ENCODE assay signal across 25 cellular contexts in genomic region chr2:71323386-71323785, GRCh38.
"Had no signal": no experiment of that assay in that cellular context is flagged by ENCODE, and none has a peak within 500 bp of the region (broad histone marks: within the 10 kb centered on the region; RNA-seq: fewer than 3 reads in every experiment).

No MANE protein-coding gene starts in this region.

- H3K27ac ChIP-seq: stomach, suprapubic skin, testis, thoracic aorta, thyroid gland, tibial artery, tibial nerve, transverse colon, upper lobe of left lung, upper lobe of right lung, uterus, vagina had no signal

- ATAC-seq: stimulated activated effector memory CD8-positive, alpha-beta T cell treated with anti-CD3 and anti-CD28 coated beads, Interleukin-12 subunit alpha, Interleukin-12 subunit beta, amount 100 ng/mL, for 72 hours; stimulated activated memory B cell treated with anti-CD40 and anti-IgM and Interleukin-4, amounts not matched to agents 10 μg/mL and 1 μg/mL and 100 μg/mL, for 72 hours; stimulated activated naive B cell treated with anti-CD40 and anti-IgM and Interleukin-4, amounts not matched to agents 10 μg/mL and 1 μg/mL and 100 μg/mL, for 72 hours; stimulated activated naive CD8-positive, alpha-beta T cell treated with anti-CD3 and anti-CD28 coated beads, Interleukin-15, amount 100 ng/mL, for 72 hours; stimulated activated naive CD8-positive, alpha-beta T cell treated with anti-CD3 and anti-CD28 coated beads, Interleukin-15, Interleukin-2, amounts not matched to agents 100 U/mL and 50 U/mL, for 24 hours; upper lobe of right lung had no signal

- DNase-seq: stimulated activated CD4-positive, alpha-beta T cell treated with anti-CD3 and anti-CD28 coated beads, Interleukin-2, amount 100 ng/mL, for 48 hours; stimulated activated CD4-positive, alpha-beta T cell treated with anti-CD3 and anti-CD28 coated beads, Interleukin-4, amount 100 ng/mL, for 1 hour; stimulated activated CD4-positive, alpha-beta T cell treated with anti-CD3 and anti-CD28 coated beads, Interleukin-4, amount 100 ng/mL, for 24 hours; stimulated activated CD4-positive, alpha-beta T cell treated with anti-CD3 and anti-CD28 coated beads, Interleukin-4, amount 100 ng/mL, for 4 hours; stimulated activated CD8-positive, alpha-beta memory T cell treated with anti-CD3 and anti-CD28 coated beads, Interleukin-4, amount 100 ng/mL, for 48 hours; stimulated activated naive B cell treated with anti-CD40 and anti-IgM and Interleukin-4, amounts not matched to agents 10 μg/mL and 1 μg/mL and 100 μg/mL, for 72 hours; stimulated activated naive CD4-positive, alpha-beta T cell; stimulated activated naive CD4-positive, alpha-beta T cell treated with Interleukin-2 at 50 U/mL for 16 hours; stimulated activated naive CD8-positive, alpha-beta T cell treated with anti-CD3 and anti-CD28 coated beads, Interleukin-15, amount 100 ng/mL, for 72 hours; stimulated activated naive CD8-positive, alpha-beta T cell treated with anti-CD3 and anti-CD28 coated beads, Interleukin-15, Interleukin-2, amounts not matched to agents 100 U/mL and 50 U/mL, for 24 hours; stomach; substantia nigra; testis; thyroid gland; tibial artery; transverse colon; upper lobe of left lung; upper lobe of right lung; uterus had no signal

- H3K36me3 ChIP-seq: stomach, suprapubic skin, thoracic aorta, thyroid gland, tibial artery, transverse colon, upper lobe of left lung, upper lobe of right lung, uterus, vagina had no signal

- H3K27me3 ChIP-seq: stomach, suprapubic skin, testis, thyroid gland, tibial artery, tibial nerve, transverse colon, upper lobe of left lung, upper lobe of right lung, uterus, vagina had no signal

- H3K9me3 ChIP-seq: testis, thyroid gland, upper lobe of right lung, uterus had no signal

- H3K4me1 ChIP-seq: stomach, suprapubic skin, testis, thyroid gland, tibial artery, tibial nerve, upper lobe of left lung, upper lobe of right lung, uterus, vagina had no signal

- H3K4me3 ChIP-seq: stomach, suprapubic skin, testis, thoracic aorta, thyroid gland, tibial artery, tibial nerve, transverse colon, upper lobe of left lung, upper lobe of right lung, uterus, vagina had no signal
